ENCODE assay signal across 26 cellular contexts in genomic region chr2:24152413-24153197, GRCh38. TPM values are rescaled to one million over a fixed set of nuclear protein-coding genes. Genes with fewer than 3 reads are reported as not detected.
"Had no signal": no experiment of that assay in that cellular context is flagged by ENCODE, and none has a peak within 500 bp of the region (broad histone marks: within the 10 kb centered on the region; RNA-seq: fewer than 3 reads in every experiment).

No MANE protein-coding gene starts in this region.

- H3K27ac Mint-ChIP-seq: natural killer cell; nephron progenitor cell; neural progenitor cell; stimulated activated naive CD8-positive, alpha-beta T cell treated with anti-CD3 and anti-CD28 coated beads, Interleukin-15, amount 100 ng/mL, for 72 hours had no signal

- H3K4me2 ChIP-seq: neural progenitor cell had no signal

- DNase-seq: hippocampal formation; kidney glomerular epithelial cell; left cardiac atrium; left lung; lower lobe of right lung; mammary epithelial cell; mesenchymal stem cell; natural killer cell; nephron progenitor cell; occipital lobe; right lobe of liver; stimulated activated CD4-positive, alpha-beta T cell treated with anti-CD3 and anti-CD28 coated beads, Interleukin-12 subunit alpha, Interleukin-12 subunit beta, amount 100 ng/mL, for 4 hours; stimulated activated CD4-positive, alpha-beta T cell treated with anti-CD3 and anti-CD28 coated beads, Interleukin-15, amount 100 ng/mL, for 24 hours; stimulated activated CD4-positive, alpha-beta T cell treated with anti-CD3 and anti-CD28 coated beads, Interleukin-2, amount 100 ng/mL, for 24 hours; stimulated activated CD4-positive, alpha-beta T cell treated with anti-CD3 and anti-CD28 coated beads, Interleukin-4, amount 100 ng/mL, for 1 hour; stimulated activated naive CD4-positive, alpha-beta T cell treated with Interleukin-2 at 50 U/mL for 16 hours; stimulated activated naive CD8-positive, alpha-beta T cell treated with anti-CD3 and anti-CD28 coated beads, Interleukin-15, amount 100 ng/mL, for 72 hours; upper lobe of left lung had no signal

- H3K4me3 Mint-ChIP-seq: natural killer cell; nephron progenitor cell; neural progenitor cell; stimulated activated naive CD8-positive, alpha-beta T cell treated with anti-CD3 and anti-CD28 coated beads, Interleukin-15, amount 100 ng/mL, for 72 hours had no signal

- H3K27ac ChIP-seq: left lung, lower lobe of right lung, neural progenitor cell, neutrophil, parathyroid adenoma, right atrium auricular region, right lobe of liver, tibial nerve, upper lobe of left lung, vagina had no signal

- H3K4me1 ChIP-seq: left lung, lower lobe of right lung, neural progenitor cell, parathyroid adenoma, right atrium auricular region, tibial nerve, upper lobe of left lung, vagina had no signal

- H3K27me3 ChIP-seq: left lung, neural progenitor cell, neutrophil, right atrium auricular region, right lobe of liver, tibial nerve, upper lobe of left lung, vagina had no signal

- H3K4me3 ChIP-seq: left lung, lower lobe of right lung, neural progenitor cell, right atrium auricular region, right lobe of liver, tibial nerve, upper lobe of left lung, vagina had no signal

- H3K9me3 ChIP-seq: neutrophil, right lobe of liver had no signal

- ATAC-seq: left lung; lower lobe of right lung; natural killer cell; stimulated activated naive CD8-positive, alpha-beta T cell treated with anti-CD3 and anti-CD28 coated beads, Interleukin-15, amount 100 ng/mL, for 72 hours had no signal

- H2AFZ ChIP-seq: neural progenitor cell, parathyroid adenoma had no signal

- H3K36me3 ChIP-seq: right lobe of liver, vagina had no signal

- H3K4me1 Mint-ChIP-seq: natural killer cell; nephron progenitor cell; neural progenitor cell; stimulated activated naive CD8-positive, alpha-beta T cell treated with anti-CD3 and anti-CD28 coated beads, Interleukin-15, amount 100 ng/mL, for 72 hours had no signal

- H3K27me3 Mint-ChIP-seq: stimulated activated naive CD8-positive, alpha-beta T cell treated with anti-CD3 and anti-CD28 coated beads, Interleukin-15, amount 100 ng/mL, for 72 hours had no signal

- H3K9ac ChIP-seq: neural progenitor cell, parathyroid adenoma had no signal

RNA-seq across cellular contexts. Expression of gene FAM228A, which starts 22.2 kb away (rescaled TPM):
- total RNA-seq: mammary epithelial cell had no signal
- polyA plus RNA-seq: keratinocyte, mammary epithelial cell had no signal

RNA-seq across cellular contexts. Expression of gene PFN4, which starts 29.5 kb away (rescaled TPM):
- total RNA-seq: natural killer cell, skeletal muscle tissue, vagina had no signal
